ENCODE assay signal across 17 cellular contexts in genomic region chr6:33053230-33053629, GRCh38. TPM values are rescaled to one million over a fixed set of nuclear protein-coding genes. Genes with fewer than 3 reads are reported as not detected.
"Had no signal": no experiment of that assay in that cellular context is flagged by ENCODE, and none has a peak within 500 bp of the region (broad histone marks: within the 10 kb centered on the region; RNA-seq: fewer than 3 reads in every experiment).

No MANE protein-coding gene starts in this region.

- H3K9me3 ChIP-seq: ascending aorta, gastroesophageal sphincter, psoas muscle, testis had no signal

- DNase-seq: activated CD8-positive, alpha-beta memory T cell treated with anti-CD3 and anti-CD28 coated beads, Interleukin-2, amount 50 U/mL, for 4 hours; activated CD8-positive, alpha-beta T cell treated with anti-CD3 and anti-CD28 coated beads for 36 hours; cortex of kidney; effector memory CD8-positive, alpha-beta T cell; hippocampal formation; nucleus accumbens; psoas muscle; stimulated activated CD4-positive, alpha-beta T cell treated with anti-CD3 and anti-CD28 coated beads, Interleukin-4, amount 100 ng/mL, for 24 hours; stimulated activated naive CD8-positive, alpha-beta T cell treated with anti-CD3 and anti-CD28 coated beads, Interleukin-15, amount 100 ng/mL, for 72 hours; SW 1271; testis had no signal

- H3K27ac ChIP-seq: ascending aorta, gastroesophageal sphincter, psoas muscle, testis, VCaP had no signal

- H3K4me3 Mint-ChIP-seq: activated CD8-positive, alpha-beta T cell treated with anti-CD3 and anti-CD28 coated beads for 36 hours; effector memory CD8-positive, alpha-beta T cell; natural killer cell treated with Interleukin-12 subunit alpha and Interleukin-12 subunit beta and Interleukin-15 and Interleukin-18, amount 100 ng/mL, for 72 hours; stimulated activated naive CD8-positive, alpha-beta T cell treated with anti-CD3 and anti-CD28 coated beads, Interleukin-15, amount 100 ng/mL, for 72 hours; T-helper 2 cell treated with Interferon-gamma antibody and Interleukin-4, amounts not matched to agents 5 μg/mL and 100 μg/mL, for 36 hours had no signal

- H3K4me3 ChIP-seq: ascending aorta, gastroesophageal sphincter, psoas muscle, testis had no signal

- H3K27ac Mint-ChIP-seq: activated CD8-positive, alpha-beta T cell treated with anti-CD3 and anti-CD28 coated beads for 36 hours; effector memory CD8-positive, alpha-beta T cell; natural killer cell treated with Interleukin-12 subunit alpha and Interleukin-12 subunit beta and Interleukin-15 and Interleukin-18, amount 100 ng/mL, for 72 hours; stimulated activated naive CD8-positive, alpha-beta T cell treated with anti-CD3 and anti-CD28 coated beads, Interleukin-15, amount 100 ng/mL, for 72 hours; T-helper 2 cell treated with Interferon-gamma antibody and Interleukin-4, amounts not matched to agents 5 μg/mL and 100 μg/mL, for 36 hours had no signal

- H3K36me3 Mint-ChIP-seq: natural killer cell treated with Interleukin-12 subunit alpha and Interleukin-12 subunit beta and Interleukin-15 and Interleukin-18, amount 100 ng/mL, for 72 hours had no signal

- H3K27me3 ChIP-seq: ascending aorta, testis had no signal

- ATAC-seq: activated CD8-positive, alpha-beta T cell treated with anti-CD3 and anti-CD28 coated beads for 36 hours; effector memory CD8-positive, alpha-beta T cell; gastroesophageal sphincter; natural killer cell treated with Interleukin-12 subunit alpha and Interleukin-12 subunit beta and Interleukin-15 and Interleukin-18, amount 100 ng/mL, for 72 hours; psoas muscle; stimulated activated naive CD8-positive, alpha-beta T cell treated with anti-CD3 and anti-CD28 coated beads, Interleukin-15, amount 100 ng/mL, for 72 hours had no signal

- H3K4me1 ChIP-seq: ascending aorta, gastroesophageal sphincter, psoas muscle, testis had no signal

- H3K36me3 ChIP-seq: ascending aorta, gastroesophageal sphincter had no signal

- H3K9me3 Mint-ChIP-seq: activated CD8-positive, alpha-beta T cell treated with anti-CD3 and anti-CD28 coated beads for 36 hours; effector memory CD8-positive, alpha-beta T cell; natural killer cell treated with Interleukin-12 subunit alpha and Interleukin-12 subunit beta and Interleukin-15 and Interleukin-18, amount 100 ng/mL, for 72 hours; stimulated activated naive CD8-positive, alpha-beta T cell treated with anti-CD3 and anti-CD28 coated beads, Interleukin-15, amount 100 ng/mL, for 72 hours had no signal

RNA-seq across cellular contexts. Expression of gene HLA-DOA, which starts 43.8 kb away (rescaled TPM):
- total RNA-seq: lung microvascular endothelial cell had no signal
